In genomic region chr6:99349620-99350141, GRCh38 we compare ENCODE assay signal across 1 cellular context.
TF ChIP-seq lines count a peak whose summit lies in the region.

TSS of gene FAXC (minus strand) at chr6:99349674. CDS start at chr6:99349372, 302 bp downstream.

TF ChIP-seq in HEK293, 187 proteins besides CTCF, POLR2A, EP300 and RAD21 (continued from another document and continues in another):
- TF ChIP-seq INSM2 (tag by site-specific recombination; IDR thresholded peaks at IDR 0.05) (no peak), ZNF571 (tag by site-specific recombination; IDR thresholded peaks at IDR 0.05) (no peak), ZNF354C (tag by site-specific recombination; IDR thresholded peaks at IDR 0.05; ENCODE audit: borderline replicate concordance, low read depth) (no peak), REPIN1 (tag by site-specific recombination; IDR thresholded peaks at IDR 0.05; ENCODE audit: low read depth) (no peak), ZNF626 (tag by site-specific recombination; IDR thresholded peaks at IDR 0.05) (no peak), ZNF558 (tag by site-specific recombination; IDR thresholded peaks at IDR 0.05) (no peak), ZNF114 (tag by site-specific recombination; IDR thresholded peaks at IDR 0.05) (no peak), GLIS1 (tag by site-specific recombination; IDR thresholded peaks at IDR 0.05) (no peak), ZNF362 (tag by site-specific recombination; IDR thresholded peaks at IDR 0.05) (no peak), BCL11B (tag by site-specific recombination; IDR thresholded peaks at IDR 0.05; ENCODE audit: low read depth) (no peak), ZNF677 (tag by site-specific recombination; IDR thresholded peaks at IDR 0.05) (no peak), ZNF624 (tag by site-specific recombination; IDR thresholded peaks at IDR 0.05) (no peak), ZNF560 (tag by site-specific recombination; IDR thresholded peaks at IDR 0.05; ENCODE audit: borderline replicate concordance) (no peak), PBX3 (CRISPR knock-in tag; IDR thresholded peaks at IDR 0.05) (no peak; the same call in 1 of the 2 replicates), ZNF394 (tag by site-specific recombination; IDR thresholded peaks at IDR 0.05; ENCODE audit: borderline replicate concordance) (no peak), ZNF391 (tag by site-specific recombination; IDR thresholded peaks at IDR 0.05; ENCODE audit: borderline replicate concordance, low read depth) (no peak), ZNF157 (tag by site-specific recombination; IDR thresholded peaks at IDR 0.05) (no peak), ZNF837 (tag by site-specific recombination; IDR thresholded peaks at IDR 0.05) (no peak), ZBTB48 (tag by site-specific recombination; IDR thresholded peaks at IDR 0.05) (no peak), OVOL3 (tag by site-specific recombination; IDR thresholded peaks at IDR 0.05) (no peak), ZNF274 (IDR thresholded peaks at IDR 0.05; ENCODE audit: low read length) (no peak), ZNF274 (tag by site-specific recombination; IDR thresholded peaks at IDR 0.05; ENCODE audit: borderline replicate concordance) (no peak), GLIS2 (tag by site-specific recombination; IDR thresholded peaks at IDR 0.05) (peak; percentile 42; the same call in 1 of the 2 replicates), GFI1B (tag by site-specific recombination; IDR thresholded peaks at IDR 0.05) (no peak), ZNF791 (tag by site-specific recombination; IDR thresholded peaks at IDR 0.05) (no peak), ZBTB20 (tag by site-specific recombination; IDR thresholded peaks at IDR 0.05) (peak; percentile 90), ZNF335 (tag by site-specific recombination; conservative IDR thresholded peaks at IDR 0.05) (no peak), ZBTB26 (tag by site-specific recombination; optimal IDR thresholded peaks at IDR 0.05) (peak; percentile 82), HOXA7 (CRISPR knock-in tag; IDR thresholded peaks at IDR 0.05; ENCODE audit: borderline replicate concordance) (no peak), ZNF18 (tag by site-specific recombination; IDR thresholded peaks at IDR 0.05) (no peak), ZNF660 (tag by site-specific recombination; IDR thresholded peaks at IDR 0.05) (peak; percentile 85; the same call in 1 of the 2 replicates), ZNF221 (tag by site-specific recombination; IDR thresholded peaks at IDR 0.05; ENCODE audit: borderline replicate concordance) (no peak), ZIC2 (tag by site-specific recombination; IDR thresholded peaks at IDR 0.05) (no peak), ZNF169 (tag by site-specific recombination; IDR thresholded peaks at IDR 0.05) (no peak), ZNF350 (tag by site-specific recombination; IDR thresholded peaks at IDR 0.05) (no peak), ZNF747 (tag by site-specific recombination; IDR thresholded peaks at IDR 0.05) (no peak), ZNF23 (tag by site-specific recombination; IDR thresholded peaks at IDR 0.05; ENCODE audit: borderline replicate concordance) (no peak), ZNF510 (tag by site-specific recombination; IDR thresholded peaks at IDR 0.05; ENCODE audit: insufficient replicate concordance) (no peak), ZNF529 (tag by site-specific recombination; IDR thresholded peaks at IDR 0.05; ENCODE audit: insufficient replicate concordance) (no peak), ZNF146 (tag by site-specific recombination; IDR thresholded peaks at IDR 0.05) (no peak), ZNF530 (tag by site-specific recombination; IDR thresholded peaks at IDR 0.05; ENCODE audit: low read depth) (no peak), ZNF19 (tag by site-specific recombination; IDR thresholded peaks at IDR 0.05; ENCODE audit: low read depth) (no peak), ZBTB7A (tag by site-specific recombination; IDR thresholded peaks at IDR 0.05; ENCODE audit: low read depth) (no peak), ZNF155 (tag by site-specific recombination; IDR thresholded peaks at IDR 0.05) (no peak), KLF7 (tag by site-specific recombination; IDR thresholded peaks at IDR 0.05; ENCODE audit: borderline replicate concordance) (no peak), ZFP37 (tag by site-specific recombination; IDR thresholded peaks at IDR 0.05) (no peak), ZNF292 (tag by site-specific recombination; IDR thresholded peaks at IDR 0.05; ENCODE audit: borderline replicate concordance, low read depth) (no peak), ZNF777 (tag by site-specific recombination; IDR thresholded peaks at IDR 0.05; ENCODE audit: borderline replicate concordance) (no peak), ZNF248 (tag by site-specific recombination; IDR thresholded peaks at IDR 0.05) (no peak), SP7 (tag by site-specific recombination; IDR thresholded peaks at IDR 0.05) (no peak), ZNF514 (tag by site-specific recombination; IDR thresholded peaks at IDR 0.05) (no peak), SP3 (tag by site-specific recombination; IDR thresholded peaks at IDR 0.05) (no peak), ZNF112 (tag by site-specific recombination; IDR thresholded peaks at IDR 0.05) (no peak)
- TF ChIP-seq, protein P1, sequence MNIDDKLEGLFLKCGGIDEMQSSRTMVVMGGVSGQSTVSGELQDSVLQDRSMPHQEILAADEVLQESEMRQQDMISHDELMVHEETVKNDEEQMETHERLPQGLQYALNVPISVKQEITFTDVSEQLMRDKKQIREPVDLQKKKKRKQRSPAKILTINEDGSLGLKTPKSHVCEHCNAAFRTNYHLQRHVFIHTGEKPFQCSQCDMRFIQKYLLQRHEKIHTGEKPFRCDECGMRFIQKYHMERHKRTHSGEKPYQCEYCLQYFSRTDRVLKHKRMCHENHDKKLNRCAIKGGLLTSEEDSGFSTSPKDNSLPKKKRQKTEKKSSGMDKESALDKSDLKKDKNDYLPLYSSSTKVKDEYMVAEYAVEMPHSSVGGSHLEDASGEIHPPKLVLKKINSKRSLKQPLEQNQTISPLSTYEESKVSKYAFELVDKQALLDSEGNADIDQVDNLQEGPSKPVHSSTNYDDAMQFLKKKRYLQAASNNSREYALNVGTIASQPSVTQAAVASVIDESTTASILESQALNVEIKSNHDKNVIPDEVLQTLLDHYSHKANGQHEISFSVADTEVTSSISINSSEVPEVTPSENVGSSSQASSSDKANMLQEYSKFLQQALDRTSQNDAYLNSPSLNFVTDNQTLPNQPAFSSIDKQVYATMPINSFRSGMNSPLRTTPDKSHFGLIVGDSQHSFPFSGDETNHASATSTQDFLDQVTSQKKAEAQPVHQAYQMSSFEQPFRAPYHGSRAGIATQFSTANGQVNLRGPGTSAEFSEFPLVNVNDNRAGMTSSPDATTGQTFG (tag by site-specific recombination; IDR thresholded peaks at IDR 0.05; ENCODE audit: borderline replicate concordance) = no peak
- TF ChIP-seq, protein P2, sequence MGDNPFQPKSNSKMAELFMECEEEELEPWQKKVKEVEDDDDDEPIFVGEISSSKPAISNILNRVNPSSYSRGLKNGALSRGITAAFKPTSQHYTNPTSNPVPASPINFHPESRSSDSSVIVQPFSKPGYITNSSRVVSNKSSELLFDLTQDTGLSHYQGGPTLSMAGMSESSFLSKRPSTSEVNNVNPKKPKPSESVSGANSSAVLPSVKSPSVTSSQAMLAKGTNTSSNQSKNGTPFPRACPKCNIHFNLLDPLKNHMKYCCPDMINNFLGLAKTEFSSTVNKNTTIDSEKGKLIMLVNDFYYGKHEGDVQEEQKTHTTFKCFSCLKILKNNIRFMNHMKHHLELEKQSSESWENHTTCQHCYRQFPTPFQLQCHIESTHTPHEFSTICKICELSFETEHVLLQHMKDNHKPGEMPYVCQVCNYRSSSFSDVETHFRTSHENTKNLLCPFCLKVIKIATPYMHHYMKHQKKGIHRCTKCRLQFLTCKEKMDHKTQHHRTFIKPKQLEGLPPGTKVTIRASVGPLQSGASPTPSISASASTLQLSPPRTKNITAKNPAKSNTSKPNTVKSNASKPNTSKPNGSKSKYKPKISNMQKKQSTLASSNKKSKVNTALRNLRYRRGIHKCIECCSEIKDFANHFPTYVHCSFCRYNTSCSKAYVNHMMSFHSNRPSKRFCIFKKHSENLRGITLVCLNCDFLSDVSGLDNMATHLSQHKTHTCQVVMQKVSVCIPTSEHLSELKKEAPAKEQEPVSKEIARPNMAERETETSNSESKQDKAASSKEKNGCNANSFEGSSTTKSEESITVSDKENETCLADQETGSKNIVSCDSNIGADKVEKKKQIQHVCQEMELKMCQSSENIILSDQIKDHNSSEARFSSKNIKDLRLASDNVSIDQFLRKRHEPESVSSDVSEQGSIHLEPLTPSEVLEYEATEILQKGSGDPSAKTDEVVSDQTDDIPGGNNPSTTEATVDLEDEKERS (tag by site-specific recombination; IDR thresholded peaks at IDR 0.05) = no peak
- TF ChIP-seq, protein P3, sequence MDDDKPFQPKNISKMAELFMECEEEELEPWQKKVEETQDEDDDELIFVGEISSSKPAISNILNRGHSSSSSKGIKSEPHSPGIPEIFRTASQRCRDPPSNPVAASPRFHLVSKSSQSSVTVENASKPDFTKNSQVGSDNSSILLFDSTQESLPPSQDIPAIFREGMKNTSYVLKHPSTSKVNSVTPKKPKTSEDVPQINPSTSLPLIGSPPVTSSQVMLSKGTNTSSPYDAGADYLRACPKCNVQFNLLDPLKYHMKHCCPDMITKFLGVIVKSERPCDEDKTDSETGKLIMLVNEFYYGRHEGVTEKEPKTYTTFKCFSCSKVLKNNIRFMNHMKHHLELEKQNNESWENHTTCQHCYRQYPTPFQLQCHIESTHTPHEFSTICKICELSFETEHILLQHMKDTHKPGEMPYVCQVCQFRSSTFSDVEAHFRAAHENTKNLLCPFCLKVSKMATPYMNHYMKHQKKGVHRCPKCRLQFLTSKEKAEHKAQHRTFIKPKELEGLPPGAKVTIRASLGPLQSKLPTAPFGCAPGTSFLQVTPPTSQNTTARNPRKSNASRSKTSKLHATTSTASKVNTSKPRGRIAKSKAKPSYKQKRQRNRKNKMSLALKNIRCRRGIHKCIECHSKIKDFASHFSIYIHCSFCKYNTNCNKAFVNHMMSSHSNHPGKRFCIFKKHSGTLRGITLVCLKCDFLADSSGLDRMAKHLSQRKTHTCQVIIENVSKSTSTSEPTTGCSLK (tag by site-specific recombination; IDR thresholded peaks at IDR 0.05) = no peak
- TF ChIP-seq, protein P4, sequence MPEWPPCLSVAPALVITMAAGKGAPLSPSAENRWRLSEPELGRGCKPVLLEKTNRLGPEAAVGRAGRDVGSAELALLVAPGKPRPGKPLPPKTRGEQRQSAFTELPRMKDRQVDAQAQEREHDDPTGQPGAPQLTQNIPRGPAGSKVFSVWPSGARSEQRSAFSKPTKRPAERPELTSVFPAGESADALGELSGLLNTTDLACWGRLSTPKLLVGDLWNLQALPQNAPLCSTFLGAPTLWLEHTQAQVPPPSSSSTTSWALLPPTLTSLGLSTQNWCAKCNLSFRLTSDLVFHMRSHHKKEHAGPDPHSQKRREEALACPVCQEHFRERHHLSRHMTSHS (tag by site-specific recombination; IDR thresholded peaks at IDR 0.05) = no peak
